ENCODE assay signal across 14 cellular contexts in the genomic region with DNA sequence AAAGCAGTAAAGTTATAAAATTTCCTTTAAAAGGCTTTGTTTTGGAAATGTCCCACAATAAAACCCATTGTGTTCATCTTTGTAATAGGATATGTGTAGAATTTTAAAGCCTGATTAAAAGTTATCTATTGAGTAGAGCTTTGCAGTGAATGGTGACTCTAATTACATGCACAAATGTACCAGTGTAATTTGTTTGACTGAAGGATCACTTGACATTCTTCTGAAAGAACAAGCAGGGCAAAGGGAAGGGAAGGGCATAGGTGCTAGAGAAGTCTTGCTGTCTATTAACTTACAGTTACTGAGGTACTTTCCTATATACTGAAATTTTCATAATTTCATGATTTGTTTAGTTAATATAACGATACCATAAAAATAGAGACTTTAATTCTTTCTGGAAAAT.
"Had no signal": no experiment of that assay in that cellular context is flagged by ENCODE, and none has a peak within 500 bp of the region (broad histone marks: within the 10 kb centered on the region; RNA-seq: fewer than 3 reads in every experiment).

No MANE protein-coding gene starts in this region.

- DNase-seq: activated CD4-positive, alpha-beta T cell treated with anti-CD3 and anti-CD28 coated beads, Interleukin-2, amount 10 ng/mL, durations not matched to agents 24 days and 14 days; activated CD8-positive, alpha-beta T cell treated with anti-CD3 and anti-CD28 coated beads for 36 hours; activated naive CD4-positive, alpha-beta T cell; activated naive CD8-positive, alpha-beta T cell treated with anti-CD3 and anti-CD28 coated beads for 36 hours; activated T-cell treated with anti-CD3 and anti-CD28 coated beads, Interleukin-2, amount 50 U/mL, for 1 hour; amniotic stem cell; dermis blood vessel endothelial cell; effector memory CD8-positive, alpha-beta T cell; esophagus squamous epithelium; stimulated activated naive CD4-positive, alpha-beta T cell treated with Interleukin-2 at 50 U/mL for 16 hours; T1000; tibial artery had no signal

- H3K9me3 Mint-ChIP-seq: activated CD4-positive, alpha-beta T cell treated with anti-CD3 and anti-CD28 coated beads, Interleukin-2, amount 10 ng/mL, durations not matched to agents 24 days and 14 days; activated CD8-positive, alpha-beta T cell treated with anti-CD3 and anti-CD28 coated beads for 36 hours; activated naive CD8-positive, alpha-beta T cell treated with anti-CD3 and anti-CD28 coated beads for 36 hours; activated T-helper 17 cell treated with anti-CD3 and anti-CD28 coated beads, Interleukin-2, amount 50 U/mL, for 72 hours; effector memory CD8-positive, alpha-beta T cell; nephron had no signal

- H3K27me3 Mint-ChIP-seq: activated CD4-positive, alpha-beta T cell treated with anti-CD3 and anti-CD28 coated beads, Interleukin-2, amount 10 ng/mL, durations not matched to agents 24 days and 14 days; activated CD8-positive, alpha-beta T cell treated with anti-CD3 and anti-CD28 coated beads for 36 hours; activated naive CD8-positive, alpha-beta T cell treated with anti-CD3 and anti-CD28 coated beads for 36 hours; activated T-helper 17 cell treated with anti-CD3 and anti-CD28 coated beads, Interleukin-2, amount 50 U/mL, for 72 hours; effector memory CD8-positive, alpha-beta T cell had no signal

- H3K27ac Mint-ChIP-seq: activated CD4-positive, alpha-beta T cell treated with anti-CD3 and anti-CD28 coated beads, Interleukin-2, amount 10 ng/mL, durations not matched to agents 24 days and 14 days; activated CD8-positive, alpha-beta T cell treated with anti-CD3 and anti-CD28 coated beads for 36 hours; activated naive CD8-positive, alpha-beta T cell treated with anti-CD3 and anti-CD28 coated beads for 36 hours; activated T-helper 17 cell treated with anti-CD3 and anti-CD28 coated beads, Interleukin-2, amount 50 U/mL, for 72 hours; nephron had no signal

- ATAC-seq: effector memory CD8-positive, alpha-beta T cell had no signal

- H3K4me3 Mint-ChIP-seq: activated CD4-positive, alpha-beta T cell treated with anti-CD3 and anti-CD28 coated beads, Interleukin-2, amount 10 ng/mL, durations not matched to agents 24 days and 14 days; activated CD8-positive, alpha-beta T cell treated with anti-CD3 and anti-CD28 coated beads for 36 hours; activated naive CD8-positive, alpha-beta T cell treated with anti-CD3 and anti-CD28 coated beads for 36 hours; activated T-helper 17 cell treated with anti-CD3 and anti-CD28 coated beads, Interleukin-2, amount 50 U/mL, for 72 hours; effector memory CD8-positive, alpha-beta T cell; nephron had no signal
